Comparison of ENCODE assay signal across 9 cellular contexts in the genomic region with DNA sequence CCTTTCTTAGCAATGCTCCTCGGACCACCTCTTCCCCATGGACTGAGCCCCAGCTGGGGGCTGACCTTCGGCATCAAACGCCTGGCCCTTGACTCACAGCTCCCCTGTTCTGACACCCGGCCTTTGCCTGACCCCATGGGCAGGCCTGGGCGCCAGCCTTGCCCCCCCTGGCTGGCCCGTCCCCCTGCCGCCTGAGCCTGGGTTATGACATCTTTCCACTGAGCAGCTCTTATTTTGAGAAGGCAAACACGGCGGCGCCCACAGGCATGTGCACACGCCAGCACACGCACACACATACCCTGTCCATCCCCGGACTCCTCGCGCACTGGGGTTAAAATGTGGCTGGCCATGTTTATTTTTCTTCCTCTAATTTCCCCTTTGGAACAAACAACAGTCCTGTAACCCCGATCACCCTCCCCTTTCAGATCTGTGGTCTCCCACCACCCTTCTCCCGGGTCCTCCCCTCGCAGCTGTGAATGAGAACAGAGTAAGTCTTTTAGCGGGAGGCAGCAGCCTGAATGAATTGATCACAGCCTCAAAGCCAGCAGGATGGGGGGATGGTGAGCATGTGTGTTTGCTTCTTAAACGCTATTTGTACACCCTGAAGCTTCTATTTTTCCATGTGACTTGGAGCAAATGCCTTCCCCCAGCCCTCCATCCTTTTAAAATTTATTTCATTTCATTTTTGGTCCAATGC. TPM values are rescaled to one million over a fixed set of nuclear protein-coding genes. Genes with fewer than 3 reads are reported as not detected.
DNase-seq lines count a peak whose midpoint lies in the region; ATAC-seq and TF ChIP-seq lines count a peak whose summit lies in the region.
"Had no signal": no experiment of that assay in that cellular context is flagged by ENCODE, and none has a peak within 500 bp of the region (broad histone marks: within the 10 kb centered on the region; RNA-seq: fewer than 3 reads in every experiment).

No MANE protein-coding gene starts in this region.

- no peak overlapping the region for H3K4me3 Mint-ChIP-seq in endodermal cell
- H3K4me3 Mint-ChIP-seq: central memory CD8-positive, alpha-beta T cell had no signal

- peak; percentile 46 for DNase-seq in NCI-H460 (ENCODE audit: extremely low read depth, low read depth)
- DNase-seq in endodermal cell = no peak
- peak; percentile 65 for DNase-seq in mucosa of gallbladder (ENCODE audit: low spot score)
- no peak for DNase-seq in Kasumi-1 (lab: John Stamatoyannopoulos, UW)
- DNase-seq in effector memory CD4-positive, alpha-beta T cell = no peak
- DNase-seq in T1000 (lab: John Stamatoyannopoulos, UW) = no peak

- H3K27me3 Mint-ChIP-seq in endodermal cell (ENCODE audit: insufficient read depth) = peaks cover 85% of the 10 kb centered on the region

- H3K27ac ChIP-seq in C4-2B (peak overlapping the region; percentile 82), endodermal cell (ENCODE audit: low read depth, low read length) (peak overlapping the region; percentile 89)
- no peak overlapping the region for H3K27ac ChIP-seq in effector memory CD4-positive, alpha-beta T cell (ENCODE audit: insufficient read depth, low read length, poor library complexity, severe bottlenecking)

- H3K27ac Mint-ChIP-seq in endodermal cell = no peak overlapping the region

- H3K9me3 ChIP-seq in endodermal cell (ENCODE audit: control insufficient read depth, low read length) = peaks cover 2% of the 10 kb centered on the region
- H3K9me3 ChIP-seq in effector memory CD4-positive, alpha-beta T cell (ENCODE audit: control insufficient read depth, low read length) = no peaks in the 10 kb centered on the region

- no peaks in the 10 kb centered on the region for H3K36me3 ChIP-seq in endodermal cell (ENCODE audit: control insufficient read depth, insufficient read depth, low read length)
- H3K36me3 ChIP-seq in effector memory CD4-positive, alpha-beta T cell (ENCODE audit: control insufficient read depth, insufficient read depth, low read length) = no peaks in the 10 kb centered on the region

- H3K9me3 Mint-ChIP-seq in endodermal cell = peaks cover 3% of the 10 kb centered on the region
- H3K9me3 Mint-ChIP-seq: central memory CD8-positive, alpha-beta T cell had no signal

- 76 to 80% methylated on average over 18 to 20 of the region's 20 CpGs for WGBS in endodermal cell (ENCODE audit: insufficient coverage in 1 of 2, insufficient read length in 1 of 2), 2 experiments

- no peak for ATAC-seq in HG03196 (IDR thresholded peaks at IDR 0.05; ENCODE audit: unreplicated experiment)

- TF ChIP-seq CTCF in C4-2B (conservative IDR thresholded peaks at IDR 0.05) (no peak), endodermal cell (conservative IDR thresholded peaks at IDR 0.05) (no peak)

- no peak overlapping the region for H3K4me3 ChIP-seq in endodermal cell (ENCODE audit: low read length)
- no peak overlapping the region for H3K4me3 ChIP-seq in effector memory CD4-positive, alpha-beta T cell (ENCODE audit: insufficient read depth, low read depth, low read length, poor library complexity, severe bottlenecking)

- H3K36me3 Mint-ChIP-seq in endodermal cell (ENCODE audit: low read depth) = no peaks in the 10 kb centered on the region

- no peak overlapping the region for H3K9ac ChIP-seq in endodermal cell (ENCODE audit: extremely low read depth, low read length, poor library complexity, severe bottlenecking)

- peaks cover 20% of the 10 kb centered on the region for H3K4me1 Mint-ChIP-seq in endodermal cell

- peaks cover 69% of the 10 kb centered on the region for H3K27me3 ChIP-seq in endodermal cell (ENCODE audit: control insufficient read depth, insufficient read depth, low read length, poor library complexity, severe bottlenecking)
- peaks cover 4% of the 10 kb centered on the region for H3K27me3 ChIP-seq in effector memory CD4-positive, alpha-beta T cell (replicated peaks; ENCODE audit: control insufficient read depth, insufficient read depth, low read length, poor library complexity, severe bottlenecking)

- H3K4me1 ChIP-seq in endodermal cell (ENCODE audit: control insufficient read depth, insufficient read depth, low read length) = peaks cover 8% of the 10 kb centered on the region
- H3K4me1 ChIP-seq in effector memory CD4-positive, alpha-beta T cell (ENCODE audit: control insufficient read depth, insufficient read depth, low read length, poor library complexity, severe bottlenecking) = no peaks in the 10 kb centered on the region

RNA-seq across cellular contexts. Expression of gene ATOH8, which starts 11.8 kb away (rescaled TPM):
- 0.89 and 1.4 TPM in 2 replicates for total RNA-seq in NCI-H460 (2014; rRNA removed; shearing (Covaris generic))
- 3.6 and 6.2 TPM in 2 replicates for polyA plus RNA-seq in NCI-H460 (2014; cell fraction: nucleus; rRNA removed)
- total RNA-seq in endodermal cell = 1 to 10 TPM; 1.3 to 1.6 TPM
- polyA plus RNA-seq in endodermal cell (2013, experiment 1 of 2) = 6.6 TPM
- polyA plus RNA-seq in endodermal cell (2013, experiment 2 of 2) = 8.9 TPM
- total RNA-seq in mucosa of gallbladder = 9.0 TPM

RNA-seq across cellular contexts. Expression of gene GNLY, which starts 47.8 kb away (rescaled TPM):
- not detected in 2 replicates for total RNA-seq in NCI-H460 (2014; rRNA removed; shearing (Covaris generic))
- polyA plus RNA-seq in NCI-H460 (2014; cell fraction: nucleus; rRNA removed) = 1.1 TPM in 1 of 2 replicates, not detected in the other
- total RNA-seq in endodermal cell (not detected), mucosa of gallbladder (0.95 TPM)
- 0.39 TPM for polyA plus RNA-seq in endodermal cell (2013, experiment 1 of 2)
- 0.66 TPM for polyA plus RNA-seq in endodermal cell (2013, experiment 2 of 2)

Comparison
In these comparisons a context has a peak if more than half of its experiments do, and no peak if none do; other contexts are left out.
1. DNase-seq: peak in NCI-H460 (single experiment) and mucosa of gallbladder (single experiment); none in endodermal cell (single experiment), Kasumi-1 (0 of 2), effector memory CD4-positive, alpha-beta T cell (0 of 3) and T1000 (single experiment).